ENCODE assay signal across 8 cellular contexts in genomic region chr6:32854376-32855178, GRCh38. TPM values are rescaled to one million over a fixed set of nuclear protein-coding genes. Genes with fewer than 3 reads are reported as not detected.
DNase-seq lines count a peak whose midpoint lies in the region; ATAC-seq, FAIRE-seq and TF ChIP-seq lines count a peak whose summit lies in the region.

No MANE protein-coding gene starts in this region.

- peak; percentile 64 for ATAC-seq in DND-41 (ENCODE audit: insufficient read depth, low read depth)
- peak; percentile 49 for ATAC-seq in omental fat pad (ENCODE audit: low FRiP score)

- peak overlapping the region; percentile 83 for H3K9ac ChIP-seq in DND-41 (ENCODE audit: low read depth, low read length)

- peak overlapping the region; percentile 55 to 79; a peak in 3 of 4 replicates for H3K4me3 ChIP-seq in DND-41 (ENCODE audit: low read depth in 1 of 2, low read length in 2 of 2)

- peaks cover 29% of the 10 kb centered on the region for H3K79me2 ChIP-seq in DND-41 (ENCODE audit: insufficient read depth, low read length)

- peak overlapping the region; percentile 91 for H2AFZ ChIP-seq in DND-41 (ENCODE audit: low read depth, low read length)

- H3K27ac ChIP-seq in DND-41 (ENCODE audit: low read length), result peak overlapping the region; percentile 98

- no peak for FAIRE-seq in H54 (lab: Jason Lieb, UNC)
- FAIRE-seq in RCC 7860 (lab: Jason Lieb, UNC), result no peak

- H3K36me3 ChIP-seq in DND-41 (ENCODE audit: insufficient read depth, low read length), result peaks cover 43% of the 10 kb centered on the region

- TF ChIP-seq POLR2A in H54 (IDR thresholded peaks at IDR 0.05; ENCODE audit: low read depth, low read length), result no peak

- H3K4me1 ChIP-seq in DND-41 (ENCODE audit: insufficient read depth, low read length), result peaks cover 33% of the 10 kb centered on the region

- no peaks in the 10 kb centered on the region for H3K9me3 ChIP-seq in DND-41 (ENCODE audit: insufficient read depth, low read length, severe bottlenecking)

- peak overlapping the region; percentile 75 for H3K4me2 ChIP-seq in DND-41 (ENCODE audit: insufficient read depth, low read length)

- no peaks in the 10 kb centered on the region for H4K20me1 ChIP-seq in DND-41 (ENCODE audit: insufficient read depth, low read length)

- peak; percentile 11 for TF ChIP-seq CTCF in DND-41 (IDR thresholded peaks at IDR 0.05; ENCODE audit: borderline replicate concordance, extremely low read depth, low read length, poor library complexity, severe bottlenecking)
- TF ChIP-seq CTCF in omental fat pad (IDR thresholded peaks at IDR 0.05), result no peak

- H3K27me3 ChIP-seq in DND-41 (ENCODE audit: insufficient read depth, low read length, poor library complexity), result no peaks in the 10 kb centered on the region

- DNase-seq in DND-41 (peak; percentile 84), H54 (ENCODE audit: insufficient read length, low spot score) (peak; percentile 24), NCI-H226 (peak; percentile 33), germinal center (ENCODE audit: low spot score) (peak; percentile 76), omental fat pad (ENCODE audit: low spot score) (no peak), middle frontal gyrus (ENCODE audit: extremely low spot score, low spot score) (no peak), RCC 7860 (ENCODE audit: low spot score) (no peak)
- DNase-seq in activated effector memory CD4-positive, alpha-beta T cell treated with anti-CD3 and anti-CD28 coated beads, Interleukin-2, amount 50 U/mL, for 16 hours, result peak; percentile 87

RNA-seq across cellular contexts. Expression of gene PSMB9, which starts 0.6 kb away (rescaled TPM):
- 10 to 100 TPM; 22.2 to 84.2 (median 23.8) TPM for total RNA-seq in omental fat pad

RNA-seq across cellular contexts. Expression of gene TAP1, which starts 1.1 kb away (rescaled TPM):
- total RNA-seq in omental fat pad, result 100 to 1,000 TPM in 1 of 4 donors, 10 to 100 TPM in 3; 30.5 to 128 (median 55.6) TPM

RNA-seq across cellular contexts. Expression of gene PSMB8, which starts 10.7 kb away (rescaled TPM):
- 10 to 100 TPM; 38.5 to 71.2 (median 42.3) TPM for total RNA-seq in omental fat pad

RNA-seq across cellular contexts. Expression of gene TAP2, which starts 16.0 kb away (rescaled TPM):
- total RNA-seq in omental fat pad, result 10 to 100 TPM; 10.1 to 54.5 (median 20.0) TPM

RNA-seq across cellular contexts. Expression of gene HLA-DOB, which starts 37.8 kb away (rescaled TPM):
- 1 to 10 TPM in 2 of 4 donors, under 1 TPM in 1, not detected in 1; 0.56 to 2.8 (median 1.6) TPM for total RNA-seq in omental fat pad

Comparison
In these comparisons a context has a peak if more than half of its experiments do, and no peak if none do; other contexts are left out.
1. DNase-seq: peak in DND-41 (single experiment), H54 (single experiment), NCI-H226 (single experiment), activated effector memory CD4-positive, alpha-beta T cell treated with anti-CD3 and anti-CD28 coated beads, Interleukin-2, amount 50 U/mL, for 16 hours (single experiment) and germinal center (single experiment); none in omental fat pad (single experiment), middle frontal gyrus (single experiment) and RCC 7860 (single experiment).